27 cellular contexts compared by ENCODE assay signal in the genomic region with DNA sequence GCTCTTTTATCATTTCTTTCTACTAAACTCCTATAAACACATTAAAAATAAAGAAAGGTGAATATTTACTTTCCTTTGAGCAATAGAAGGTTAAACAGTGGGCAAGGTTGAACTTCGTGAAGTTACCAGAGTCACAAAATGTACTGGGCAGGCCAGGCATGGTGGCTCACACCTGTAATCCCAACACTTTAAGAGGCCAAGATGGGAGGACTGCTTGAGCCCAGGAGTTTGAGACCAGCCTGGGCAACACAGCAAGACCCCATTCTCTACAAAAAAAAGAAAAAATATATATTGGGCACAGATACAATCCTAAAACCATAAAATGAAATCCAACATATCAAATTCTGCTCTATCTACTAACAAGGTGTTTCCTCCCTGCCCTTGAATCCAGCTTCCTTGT.
DNase-seq lines count a peak whose midpoint lies in the region; ATAC-seq, FAIRE-seq and TF ChIP-seq lines count a peak whose summit lies in the region.
"Had no signal": no experiment of that assay in that cellular context is flagged by ENCODE, and none has a peak within 500 bp of the region (broad histone marks: within the 10 kb centered on the region; RNA-seq: fewer than 3 reads in every experiment).

No MANE protein-coding gene starts in this region.

- peak overlapping the region; percentile 83 for H3K27ac Mint-ChIP-seq in activated CD4-positive, alpha-beta T cell treated with anti-CD3 and anti-CD28 coated beads, Interleukin-2, amount 10 ng/mL, durations not matched to agents 7 days and 5 days
- H3K27ac Mint-ChIP-seq in CD4-positive, alpha-beta T cell, result peak overlapping the region; percentile 83
- peak overlapping the region; percentile 79 for H3K27ac Mint-ChIP-seq in activated CD4-positive, alpha-beta memory T cell treated with anti-CD3 and anti-CD28 coated beads, Interleukin-2, amount 10 ng/mL, durations not matched to agents 7 days and 5 days
- peak overlapping the region in 8 of 10 donors; percentile 23 to 90 (median 80) for H3K27ac Mint-ChIP-seq in naive thymus-derived CD8-positive, alpha-beta T cell
- H3K27ac Mint-ChIP-seq: natural killer cell treated with Interleukin-12 subunit alpha and Interleukin-12 subunit beta and Interleukin-15 and Interleukin-18, amount 100 ng/mL, for 72 hours had no signal

- POLR2A ChIA-PET in activated CD4-positive, alpha-beta T cell treated with anti-CD3 and anti-CD28 coated beads, Interleukin-2, amount 10 ng/mL, durations not matched to agents 7 days and 5 days (lab: Charles Lee), result interaction anchor here (0.6 kb wide), 1 partner anchor 11 kb away, joined by 4 read pairs; no protein-coding TSS in a partner anchor
- POLR2A ChIA-PET in CD4-positive, alpha-beta T cell (lab: Charles Lee), result no interaction called here
- POLR2A ChIA-PET in activated CD4-positive, alpha-beta memory T cell treated with anti-CD3 and anti-CD28 coated beads, Interleukin-2, amount 10 ng/mL, durations not matched to agents 7 days and 5 days (lab: Charles Lee), result no interaction called here
- POLR2A ChIA-PET in naive thymus-derived CD8-positive, alpha-beta T cell (lab: Charles Lee), result interaction anchor here (0.5 kb wide), 1 partner anchor 128 kb away, joined by 3 read pairs; no protein-coding TSS in a partner anchor

- H3K9me3 ChIP-seq in CD4-positive, alpha-beta T cell (ENCODE audit: control insufficient read depth, low read length), result no peaks in the 10 kb centered on the region
- H3K9me3 ChIP-seq: A549, colonic mucosa, MG63, thyroid gland, vagina had no signal

- no peak for DNase-seq in activated CD4-positive, alpha-beta T cell treated with anti-CD3 and anti-CD28 coated beads, Interleukin-2, amount 10 ng/mL, durations not matched to agents 7 days and 5 days
- no peak for DNase-seq in activated CD4-positive, alpha-beta T cell treated with anti-CD3 and anti-CD28 coated beads, Interleukin-2, amount 50 U/mL, for 1 hour
- DNase-seq in CD4-positive, alpha-beta T cell, result no peak
- DNase-seq in activated CD4-positive, alpha-beta memory T cell treated with anti-CD3 and anti-CD28 coated beads, Interleukin-2, amount 10 ng/mL, durations not matched to agents 7 days and 5 days, result no peak
- DNase-seq in naive thymus-derived CD8-positive, alpha-beta T cell, result no peak
- DNase-seq in GM19239 (ENCODE audit: insufficient read length, low spot score), result no peak
- DNase-seq in NCI-H2081 treated with DMSO at 0.1 percent for 48 hours (lab: John Stamatoyannopoulos, UW), result no peak
- DNase-seq: activated effector memory CD4-positive, alpha-beta T cell treated with Interleukin-2 at 50 U/mL for 16 hours; AML-193; anterior cingulate cortex; colonic mucosa; DMS53; effector CD8-positive, alpha-beta T cell; GOT3; head of caudate nucleus; kidney; MG63; NCI-H1105 treated with DMSO at 0.1 percent for 48 hours; NCI-H1930; NCI-H526 treated with DMSO at 0.1 percent for 48 hours; Right ventricle myocardium superior; stimulated activated naive CD8-positive, alpha-beta T cell treated with anti-CD3 and anti-CD28 coated beads, Interleukin-15, amount 100 ng/mL, for 72 hours; thyroid gland had no signal

- H3K27ac ChIP-seq in CD4-positive, alpha-beta T cell (ENCODE audit: low read depth, low read length), result peak overlapping the region; percentile 44
- H3K27ac ChIP-seq: A549, colonic mucosa, thyroid gland, vagina had no signal

- no peaks in the 10 kb centered on the region for H3K9me3 Mint-ChIP-seq in activated CD4-positive, alpha-beta T cell treated with anti-CD3 and anti-CD28 coated beads, Interleukin-2, amount 10 ng/mL, durations not matched to agents 7 days and 5 days
- no peaks in the 10 kb centered on the region for H3K9me3 Mint-ChIP-seq in CD4-positive, alpha-beta T cell
- H3K9me3 Mint-ChIP-seq in activated CD4-positive, alpha-beta memory T cell treated with anti-CD3 and anti-CD28 coated beads, Interleukin-2, amount 10 ng/mL, durations not matched to agents 7 days and 5 days, result no peaks in the 10 kb centered on the region
- no peaks in the 10 kb centered on the region for H3K9me3 Mint-ChIP-seq in naive thymus-derived CD8-positive, alpha-beta T cell
- H3K9me3 Mint-ChIP-seq: natural killer cell treated with Interleukin-12 subunit alpha and Interleukin-12 subunit beta and Interleukin-15 and Interleukin-18, amount 100 ng/mL, for 72 hours; stimulated activated naive CD8-positive, alpha-beta T cell treated with anti-CD3 and anti-CD28 coated beads, Interleukin-15, amount 100 ng/mL, for 72 hours had no signal

- intact Hi-C loops in CD4-positive, alpha-beta T cell (cut with DNase I, micrococcal nuclease), result no loop called here

- H3K27me3 ChIP-seq in CD4-positive, alpha-beta T cell (ENCODE audit: control insufficient read depth, insufficient read depth, low read length), result no peaks in the 10 kb centered on the region
- H3K27me3 ChIP-seq: colonic mucosa, MG63, thyroid gland, vagina had no signal

- no peak overlapping the region for H3K4me3 Mint-ChIP-seq in activated CD4-positive, alpha-beta T cell treated with anti-CD3 and anti-CD28 coated beads, Interleukin-2, amount 10 ng/mL, durations not matched to agents 7 days and 5 days
- no peak overlapping the region for H3K4me3 Mint-ChIP-seq in CD4-positive, alpha-beta T cell
- H3K4me3 Mint-ChIP-seq in activated CD4-positive, alpha-beta memory T cell treated with anti-CD3 and anti-CD28 coated beads, Interleukin-2, amount 10 ng/mL, durations not matched to agents 7 days and 5 days, result no peak overlapping the region
- peak overlapping the region in 2 of 10 donors; percentile 46 to 62 for H3K4me3 Mint-ChIP-seq in naive thymus-derived CD8-positive, alpha-beta T cell
- H3K4me3 Mint-ChIP-seq: natural killer cell treated with Interleukin-12 subunit alpha and Interleukin-12 subunit beta and Interleukin-15 and Interleukin-18, amount 100 ng/mL, for 72 hours; stimulated activated naive CD8-positive, alpha-beta T cell treated with anti-CD3 and anti-CD28 coated beads, Interleukin-15, amount 100 ng/mL, for 72 hours had no signal

- FAIRE-seq in GM19239 (lab: Jason Lieb, UNC), result no peak
- FAIRE-seq: A549, kidney had no signal

- peaks cover 39% of the 10 kb centered on the region for H3K36me3 Mint-ChIP-seq in activated CD4-positive, alpha-beta T cell treated with anti-CD3 and anti-CD28 coated beads, Interleukin-2, amount 10 ng/mL, durations not matched to agents 7 days and 5 days (ENCODE audit: low read depth)
- H3K36me3 Mint-ChIP-seq in CD4-positive, alpha-beta T cell (ENCODE audit: low read depth), result peaks cover 46% of the 10 kb centered on the region
- peaks cover 37% of the 10 kb centered on the region for H3K36me3 Mint-ChIP-seq in activated CD4-positive, alpha-beta memory T cell treated with anti-CD3 and anti-CD28 coated beads, Interleukin-2, amount 10 ng/mL, durations not matched to agents 7 days and 5 days (ENCODE audit: low read depth)
- H3K36me3 Mint-ChIP-seq in naive thymus-derived CD8-positive, alpha-beta T cell, result peaks cover 7 to 60% (median 17%) of the 10 kb centered on the region in 3 donors

- H3K27me3 Mint-ChIP-seq in activated CD4-positive, alpha-beta T cell treated with anti-CD3 and anti-CD28 coated beads, Interleukin-2, amount 10 ng/mL, durations not matched to agents 7 days and 5 days, result no peaks in the 10 kb centered on the region
- H3K27me3 Mint-ChIP-seq in CD4-positive, alpha-beta T cell, result no peaks in the 10 kb centered on the region
- no peaks in the 10 kb centered on the region for H3K27me3 Mint-ChIP-seq in activated CD4-positive, alpha-beta memory T cell treated with anti-CD3 and anti-CD28 coated beads, Interleukin-2, amount 10 ng/mL, durations not matched to agents 7 days and 5 days
- H3K27me3 Mint-ChIP-seq in naive thymus-derived CD8-positive, alpha-beta T cell, result no peaks in the 10 kb centered on the region
- H3K27me3 Mint-ChIP-seq: natural killer cell treated with Interleukin-12 subunit alpha and Interleukin-12 subunit beta and Interleukin-15 and Interleukin-18, amount 100 ng/mL, for 72 hours; stimulated activated naive CD8-positive, alpha-beta T cell treated with anti-CD3 and anti-CD28 coated beads, Interleukin-15, amount 100 ng/mL, for 72 hours had no signal

- ATAC-seq in CD4-positive, alpha-beta T cell (ENCODE audit: poor library complexity), result no peak
- ATAC-seq in naive thymus-derived CD8-positive, alpha-beta T cell, result no peak
- no peak for ATAC-seq in HG03565 (IDR thresholded peaks at IDR 0.05; ENCODE audit: unreplicated experiment)
- ATAC-seq: A549; natural killer cell treated with Interleukin-12 subunit alpha and Interleukin-12 subunit beta and Interleukin-15 and Interleukin-18, amount 100 ng/mL, for 72 hours; stimulated activated naive CD8-positive, alpha-beta T cell treated with anti-CD3 and anti-CD28 coated beads, Interleukin-15, amount 100 ng/mL, for 72 hours had no signal

- TF ChIP-seq CTCF in CD4-positive, alpha-beta T cell (IDR thresholded peaks at IDR 0.05), result no peak

- CTCF ChIA-PET in activated CD4-positive, alpha-beta T cell treated with anti-CD3 and anti-CD28 coated beads, Interleukin-2, amount 10 ng/mL, durations not matched to agents 7 days and 5 days (lab: Charles Lee), result interaction anchor here (1.5 kb wide), 1 partner anchor 411 kb away, joined by 3 read pairs; no protein-coding TSS in a partner anchor
- CTCF ChIA-PET in CD4-positive, alpha-beta T cell (lab: Charles Lee), result interaction anchor here (0.8 kb wide), 1 partner anchor 60 kb away, joined by 3 read pairs; no protein-coding TSS in a partner anchor
- CTCF ChIA-PET in activated CD4-positive, alpha-beta memory T cell treated with anti-CD3 and anti-CD28 coated beads, Interleukin-2, amount 10 ng/mL, durations not matched to agents 7 days and 5 days (lab: Charles Lee), result interaction anchor here (0.8 to 1.7 kb wide), 2 partner anchors 9 to 29 kb away, joined by 3 to 7 read pairs; no protein-coding TSS in a partner anchor

- H3K4me1 Mint-ChIP-seq in activated CD4-positive, alpha-beta T cell treated with anti-CD3 and anti-CD28 coated beads, Interleukin-2, amount 10 ng/mL, durations not matched to agents 7 days and 5 days, result peaks cover 24% of the 10 kb centered on the region
- H3K4me1 Mint-ChIP-seq in CD4-positive, alpha-beta T cell (ENCODE audit: low read depth), result peaks cover 24% of the 10 kb centered on the region
- peaks cover 22% of the 10 kb centered on the region for H3K4me1 Mint-ChIP-seq in activated CD4-positive, alpha-beta memory T cell treated with anti-CD3 and anti-CD28 coated beads, Interleukin-2, amount 10 ng/mL, durations not matched to agents 7 days and 5 days
- H3K4me1 Mint-ChIP-seq in naive thymus-derived CD8-positive, alpha-beta T cell, result peaks cover 8 to 22% (median 17%) of the 10 kb centered on the region in 4 donors

Comparison
In these comparisons a context has a peak if more than half of its experiments do, and no peak if none do; other contexts are left out.
1. POLR2A ChIA-PET loops: an anchor here in activated CD4-positive, alpha-beta T cell treated with anti-CD3 and anti-CD28 coated beads, Interleukin-2, amount 10 ng/mL, durations not matched to agents 7 days and 5 days (0.6 kb wide) and naive thymus-derived CD8-positive, alpha-beta T cell (0.5 kb wide); none called in CD4-positive, alpha-beta T cell and activated CD4-positive, alpha-beta memory T cell treated with anti-CD3 and anti-CD28 coated beads, Interleukin-2, amount 10 ng/mL, durations not matched to agents 7 days and 5 days.